ENCODE assay signal across 8 cellular contexts in the genomic region with DNA sequence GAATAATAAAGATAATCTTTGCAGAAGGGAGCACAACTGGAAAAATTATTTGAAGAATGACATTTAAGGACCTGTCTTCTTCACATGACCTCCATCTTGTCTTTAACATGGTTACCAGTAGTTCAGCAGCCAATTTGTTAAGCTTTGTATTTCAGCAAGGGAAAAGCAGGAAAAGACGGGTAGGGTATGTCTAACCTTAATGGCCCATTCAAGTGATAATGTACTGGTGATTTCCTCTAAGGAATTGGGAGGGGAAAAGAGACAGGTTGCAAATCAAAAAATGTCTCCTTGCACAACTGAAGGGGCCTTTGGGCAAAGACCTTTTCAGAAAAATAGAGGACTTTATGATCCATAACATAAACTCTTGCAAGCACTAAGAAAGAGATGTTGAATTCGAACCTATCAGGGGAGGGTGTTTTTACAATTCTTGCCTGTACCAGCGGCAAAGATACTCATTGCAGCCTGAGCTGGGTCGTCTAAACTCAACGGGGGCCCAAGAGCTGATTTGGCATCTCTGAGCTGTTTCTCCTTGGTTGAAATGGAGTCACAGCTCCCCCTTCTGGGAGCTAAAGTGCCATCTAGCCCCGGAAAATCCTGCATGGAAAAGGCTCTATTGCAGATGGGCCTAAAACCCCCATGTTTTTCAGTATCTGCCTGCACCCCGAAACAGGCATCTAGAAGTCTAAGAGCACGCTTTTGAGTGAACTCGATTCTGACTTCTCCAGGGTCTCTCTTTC. TPM values are rescaled to one million over a fixed set of nuclear protein-coding genes. Genes with fewer than 3 reads are reported as not detected.
A peak's percentile ranks its signal among the peaks of the same experiment; 100 is the strongest.
DNase-seq lines count a peak whose midpoint lies in the region; ATAC-seq and TF ChIP-seq lines count a peak whose summit lies in the region.

No MANE protein-coding gene starts in this region.

- TF ChIP-seq RAD21 in Ishikawa (IDR thresholded peaks at IDR 0.05; ENCODE audit: low read depth) = peak; percentile 71

- ATAC-seq in GM19351 (IDR thresholded peaks at IDR 0.05; ENCODE audit: unreplicated experiment) = no peak
- no peak for ATAC-seq in HG02885 (IDR thresholded peaks at IDR 0.05; ENCODE audit: poor library complexity, unreplicated experiment)

- no peak for TF ChIP-seq EP300 in Ishikawa (IDR thresholded peaks at IDR 0.05; ENCODE audit: borderline replicate concordance)

- peak; percentile 23 for DNase-seq in EH (ENCODE audit: low read depth)
- peak; percentile 13 for DNase-seq in SK-N-DZ (ENCODE audit: low spot score)
- DNase-seq in iPS DF 19.7 (ENCODE audit: low read depth, low spot score) = peak; percentile 73
- no peak for DNase-seq in NK-92 (lab: John Stamatoyannopoulos, UW; ENCODE audit: unreplicated experiment)
- no peak for DNase-seq in activated gamma-delta T cell treated with Interleukin-2 at 50 U/mL for 16 hours

TF ChIP-seq in Ishikawa, 13 proteins besides CTCF, POLR2A, EP300 and RAD21:
- TF ChIP-seq, protein P1, sequence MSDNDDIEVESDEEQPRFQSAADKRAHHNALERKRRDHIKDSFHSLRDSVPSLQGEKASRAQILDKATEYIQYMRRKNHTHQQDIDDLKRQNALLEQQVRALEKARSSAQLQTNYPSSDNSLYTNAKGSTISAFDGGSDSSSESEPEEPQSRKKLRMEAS (IDR thresholded peaks at IDR 0.05) = no peak
- TF ChIP-seq ZBTB7A (IDR thresholded peaks at IDR 0.05; ENCODE audit: low read depth) = no peak
- no peak for TF ChIP-seq TCF12 (IDR thresholded peaks at IDR 0.05; ENCODE audit: low read depth)
- TF ChIP-seq CREB1 (IDR thresholded peaks at IDR 0.05; ENCODE audit: low read depth) = no peak
- TF ChIP-seq, protein P2, sequence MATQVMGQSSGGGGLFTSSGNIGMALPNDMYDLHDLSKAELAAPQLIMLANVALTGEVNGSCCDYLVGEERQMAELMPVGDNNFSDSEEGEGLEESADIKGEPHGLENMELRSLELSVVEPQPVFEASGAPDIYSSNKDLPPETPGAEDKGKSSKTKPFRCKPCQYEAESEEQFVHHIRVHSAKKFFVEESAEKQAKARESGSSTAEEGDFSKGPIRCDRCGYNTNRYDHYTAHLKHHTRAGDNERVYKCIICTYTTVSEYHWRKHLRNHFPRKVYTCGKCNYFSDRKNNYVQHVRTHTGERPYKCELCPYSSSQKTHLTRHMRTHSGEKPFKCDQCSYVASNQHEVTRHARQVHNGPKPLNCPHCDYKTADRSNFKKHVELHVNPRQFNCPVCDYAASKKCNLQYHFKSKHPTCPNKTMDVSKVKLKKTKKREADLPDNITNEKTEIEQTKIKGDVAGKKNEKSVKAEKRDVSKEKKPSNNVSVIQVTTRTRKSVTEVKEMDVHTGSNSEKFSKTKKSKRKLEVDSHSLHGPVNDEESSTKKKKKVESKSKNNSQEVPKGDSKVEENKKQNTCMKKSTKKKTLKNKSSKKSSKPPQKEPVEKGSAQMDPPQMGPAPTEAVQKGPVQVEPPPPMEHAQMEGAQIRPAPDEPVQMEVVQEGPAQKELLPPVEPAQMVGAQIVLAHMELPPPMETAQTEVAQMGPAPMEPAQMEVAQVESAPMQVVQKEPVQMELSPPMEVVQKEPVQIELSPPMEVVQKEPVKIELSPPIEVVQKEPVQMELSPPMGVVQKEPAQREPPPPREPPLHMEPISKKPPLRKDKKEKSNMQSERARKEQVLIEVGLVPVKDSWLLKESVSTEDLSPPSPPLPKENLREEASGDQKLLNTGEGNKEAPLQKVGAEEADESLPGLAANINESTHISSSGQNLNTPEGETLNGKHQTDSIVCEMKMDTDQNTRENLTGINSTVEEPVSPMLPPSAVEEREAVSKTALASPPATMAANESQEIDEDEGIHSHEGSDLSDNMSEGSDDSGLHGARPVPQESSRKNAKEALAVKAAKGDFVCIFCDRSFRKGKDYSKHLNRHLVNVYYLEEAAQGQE (IDR thresholded peaks at IDR 0.05; ENCODE audit: low read depth) = no peak
- TF ChIP-seq NFIC (IDR thresholded peaks at IDR 0.05) = no peak
- TF ChIP-seq, protein P3, sequence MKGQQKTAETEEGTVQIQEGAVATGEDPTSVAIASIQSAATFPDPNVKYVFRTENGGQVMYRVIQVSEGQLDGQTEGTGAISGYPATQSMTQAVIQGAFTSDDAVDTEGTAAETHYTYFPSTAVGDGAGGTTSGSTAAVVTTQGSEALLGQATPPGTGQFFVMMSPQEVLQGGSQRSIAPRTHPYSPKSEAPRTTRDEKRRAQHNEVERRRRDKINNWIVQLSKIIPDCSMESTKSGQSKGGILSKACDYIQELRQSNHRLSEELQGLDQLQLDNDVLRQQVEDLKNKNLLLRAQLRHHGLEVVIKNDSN (IDR thresholded peaks at IDR 0.05) = no peak
- TF ChIP-seq YY1 (IDR thresholded peaks at IDR 0.05; ENCODE audit: low read depth) = no peak
- no peak for TF ChIP-seq TAF1 (IDR thresholded peaks at IDR 0.05; ENCODE audit: low read depth)
- TF ChIP-seq FOXM1 (IDR thresholded peaks at IDR 0.05; ENCODE audit: borderline replicate concordance, low read depth) = no peak
- no peak for TF ChIP-seq CEBPB (IDR thresholded peaks at IDR 0.05)
- TF ChIP-seq EGR1 (IDR thresholded peaks at IDR 0.05) = no peak
- TF ChIP-seq TEAD4 (IDR thresholded peaks at IDR 0.05) = no peak

RNA-seq across cellular contexts. Expression of a gene that starts 3.8 kb away (rescaled TPM):
- 0.02 TPM in 1 of 2 replicates, not detected in the other for polyA plus RNA-seq in SK-N-DZ (2014; cell fraction: cytosol; rRNA removed)
- not detected in 2 replicates for polyA plus RNA-seq in SK-N-DZ (2014; cell fraction: nucleus; rRNA removed)

Comparison
In these comparisons a context has a peak if more than half of its experiments do, and no peak if none do; other contexts are left out.
1. DNase-seq: peak in EH (single experiment), SK-N-DZ (single experiment) and iPS DF 19.7 (single experiment); none in NK-92 (single experiment) and activated gamma-delta T cell treated with Interleukin-2 at 50 U/mL for 16 hours (single experiment).